ENCODE assay signal across 22 cellular contexts in genomic region chr3:116897382-116897781, GRCh38.
"Had no signal": no experiment of that assay in that cellular context is flagged by ENCODE, and none has a peak within 500 bp of the region (broad histone marks: within the 10 kb centered on the region; RNA-seq: fewer than 3 reads in every experiment).

No MANE protein-coding gene starts in this region.

- H3K4me1 Mint-ChIP-seq: naive thymus-derived CD4-positive, alpha-beta T cell had no signal

- H2AFZ ChIP-seq: hepatocyte had no signal

- DNase-seq: effector memory CD4-positive, alpha-beta T cell; foreskin keratinocyte; head of caudate nucleus; kidney; left cardiac atrium; left ventricle myocardium inferior; lower lobe of right lung; naive thymus-derived CD4-positive, alpha-beta T cell; posterior cingulate gyrus; sigmoid colon; stimulated activated CD4-positive, alpha-beta T cell treated with anti-CD3 and anti-CD28 coated beads, Interleukin-12 subunit alpha, Interleukin-12 subunit beta, amount 100 ng/mL, for 4 hours; stimulated activated naive CD4-positive, alpha-beta T cell; stomach; substantia nigra; transverse colon had no signal

- H3K27me3 ChIP-seq: esophagus muscularis mucosa, foreskin keratinocyte, hepatocyte, neutrophil, right atrium auricular region, sigmoid colon, stomach, transverse colon had no signal

- FAIRE-seq: kidney had no signal

- H3K4me3 ChIP-seq: esophagus muscularis mucosa, hepatocyte, left ventricle myocardium inferior, lower lobe of right lung, right atrium auricular region, sigmoid colon, skin epidermis, stomach, thoracic aorta, transverse colon had no signal

- H3K4me2 ChIP-seq: hepatocyte had no signal

- H3K79me2 ChIP-seq: hepatocyte had no signal

- H3K36me3 Mint-ChIP-seq: memory B cell; naive thymus-derived CD4-positive, alpha-beta T cell had no signal

- ATAC-seq: foreskin keratinocyte; left cardiac atrium; lower lobe of right lung; naive thymus-derived CD4-positive, alpha-beta T cell had no signal

- H3K4me3 Mint-ChIP-seq: memory B cell; naive thymus-derived CD4-positive, alpha-beta T cell had no signal

- H3K27ac ChIP-seq: esophagus muscularis mucosa, foreskin keratinocyte, hepatocyte, left ventricle myocardium inferior, lower lobe of right lung, neutrophil, right atrium auricular region, sigmoid colon, skin epidermis, stomach, thoracic aorta, transverse colon had no signal

- H3K36me3 ChIP-seq: esophagus muscularis mucosa, left ventricle myocardium inferior, lower lobe of right lung, neutrophil, right atrium auricular region, sigmoid colon, stomach, thoracic aorta, transverse colon had no signal

- H3K27me3 Mint-ChIP-seq: memory B cell; naive thymus-derived CD4-positive, alpha-beta T cell had no signal

- H3K9me3 ChIP-seq: esophagus muscularis mucosa, left ventricle myocardium inferior, lower lobe of right lung, neutrophil, right atrium auricular region, sigmoid colon, stomach, thoracic aorta, transverse colon had no signal

- H3K4me1 ChIP-seq: esophagus muscularis mucosa, left ventricle myocardium inferior, lower lobe of right lung, right atrium auricular region, sigmoid colon, transverse colon had no signal

- H3K9me3 Mint-ChIP-seq: memory B cell had no signal

- H3K27ac Mint-ChIP-seq: memory B cell; naive thymus-derived CD4-positive, alpha-beta T cell had no signal
